1 cellular context compared by ENCODE assay signal in genomic region chr20:5078399-5078958, GRCh38.
TF ChIP-seq lines count a peak whose summit lies in the region.

No MANE protein-coding gene starts in this region.

TF ChIP-seq in HepG2, 621 proteins besides CTCF, POLR2A, EP300 and RAD21 (continued from another document and continues in another):
- TF ChIP-seq THAP7 (CRISPR knock-in tag; IDR thresholded peaks at IDR 0.05) (no peak), ZNF275 (CRISPR knock-in tag; IDR thresholded peaks at IDR 0.05; ENCODE audit: borderline replicate concordance) (no peak), ZSCAN30 (CRISPR knock-in tag; IDR thresholded peaks at IDR 0.05) (no peak), ZMAT5 (CRISPR knock-in tag; IDR thresholded peaks at IDR 0.05; ENCODE audit: borderline replicate concordance, low read depth) (no peak), ZNF468 (CRISPR knock-in tag; IDR thresholded peaks at IDR 0.05) (no peak), HOMEZ (CRISPR knock-in tag; IDR thresholded peaks at IDR 0.05; ENCODE audit: low read depth) (no peak), POLR2AphosphoS2 (IDR thresholded peaks at IDR 0.05; ENCODE audit: low read depth, low read length) (no peak), ZSCAN20 (CRISPR knock-in tag; IDR thresholded peaks at IDR 0.05; ENCODE audit: borderline replicate concordance) (no peak), POLR2G (IDR thresholded peaks at IDR 0.05; ENCODE audit: low read depth, low read length) (no peak), ZNF550 (CRISPR knock-in tag; IDR thresholded peaks at IDR 0.05; ENCODE audit: borderline replicate concordance) (no peak), FOXJ3 (CRISPR knock-in tag; IDR thresholded peaks at IDR 0.05; ENCODE audit: borderline replicate concordance) (no peak), IRF9 (CRISPR knock-in tag; IDR thresholded peaks at IDR 0.05; ENCODE audit: borderline replicate concordance) (0 out of 2 replicates have a peak, but pooled peaks have one; percentile 40), IKZF1 (IDR thresholded peaks at IDR 0.05) (no peak), RFX3 (CRISPR knock-in tag; IDR thresholded peaks at IDR 0.05) (no peak), ZNF282 (IDR thresholded peaks at IDR 0.05; ENCODE audit: partially characterized antibody) (no peak), ZNF10 (CRISPR knock-in tag; IDR thresholded peaks at IDR 0.05; ENCODE audit: borderline replicate concordance, low read depth) (no peak), HNRNPLL (IDR thresholded peaks at IDR 0.05; ENCODE audit: low read depth, low read length, poor library complexity, severe bottlenecking) (no peak), ARHGAP35 (CRISPR knock-in tag; IDR thresholded peaks at IDR 0.05; ENCODE audit: borderline replicate concordance) (no peak), POGK (CRISPR knock-in tag; conservative IDR thresholded peaks at IDR 0.05) (peak; percentile 56; the same call in 1 of the 2 replicates), GTF3A (CRISPR knock-in tag; conservative IDR thresholded peaks at IDR 0.05) (no peak), CBX5 (CRISPR knock-in tag; IDR thresholded peaks at IDR 0.05; ENCODE audit: borderline replicate concordance) (no peak; the same call in 1 of the 2 replicates), ZNF775 (CRISPR knock-in tag; IDR thresholded peaks at IDR 0.05; ENCODE audit: borderline replicate concordance) (no peak), ZNF709 (CRISPR knock-in tag; IDR thresholded peaks at IDR 0.05) (no peak), CBX2 (IDR thresholded peaks at IDR 0.05; ENCODE audit: low read depth, low read length) (no peak), CBX2 (CRISPR knock-in tag; IDR thresholded peaks at IDR 0.05; ENCODE audit: low read depth) (no peak), ZMYM4 (CRISPR knock-in tag; IDR thresholded peaks at IDR 0.05) (peak; percentile 41; the same call in 1 of the 2 replicates), SPEN (CRISPR knock-in tag; IDR thresholded peaks at IDR 0.05; ENCODE audit: low read depth) (0 out of 2 replicates have a peak, but pooled peaks have one; percentile 22), CREB1 (IDR thresholded peaks at IDR 0.05) (no peak), CREB1 (CRISPR knock-in tag; IDR thresholded peaks at IDR 0.05) (no peak), HNRNPL (IDR thresholded peaks at IDR 0.05; ENCODE audit: low read depth, low read length) (no peak), PHB2 (IDR thresholded peaks at IDR 0.05; ENCODE audit: partially characterized antibody) (no peak), CBFB (CRISPR knock-in tag; IDR thresholded peaks at IDR 0.05) (no peak), HOXA3 (CRISPR knock-in tag; IDR thresholded peaks at IDR 0.05) (0 out of 2 replicates have a peak, but pooled peaks have one; percentile 12), BCLAF1 (IDR thresholded peaks at IDR 0.05) (no peak), STAT5B (CRISPR knock-in tag; IDR thresholded peaks at IDR 0.05) (no peak), U2AF2 (IDR thresholded peaks at IDR 0.05; ENCODE audit: low read depth, low read length) (no peak), ELF3 (CRISPR knock-in tag; IDR thresholded peaks at IDR 0.05) (no peak), NCOR1 (IDR thresholded peaks at IDR 0.05; ENCODE audit: borderline replicate concordance, low read length) (no peak), SNAPC2 (CRISPR knock-in tag; IDR thresholded peaks at IDR 0.05) (no peak), ZNF615 (CRISPR knock-in tag; IDR thresholded peaks at IDR 0.05; ENCODE audit: borderline replicate concordance) (no peak), ZFP91 (CRISPR knock-in tag; IDR thresholded peaks at IDR 0.05; ENCODE audit: borderline replicate concordance) (peak; percentile 31; the same call in 1 of the 2 replicates), KDM4B (CRISPR knock-in tag; IDR thresholded peaks at IDR 0.05) (no peak), POLR2AphosphoS5 (IDR thresholded peaks at IDR 0.05; ENCODE audit: low read depth, low read length) (no peak), ZNF883 (CRISPR knock-in tag; IDR thresholded peaks at IDR 0.05; ENCODE audit: not compliant biosample characterization) (no peak), ZUFSP (CRISPR knock-in tag; IDR thresholded peaks at IDR 0.05; ENCODE audit: borderline replicate concordance) (no peak), MEF2D (CRISPR knock-in tag; IDR thresholded peaks at IDR 0.05) (no peak), ISX (CRISPR knock-in tag; conservative IDR thresholded peaks at IDR 0.05) (no peak), NFYC (CRISPR knock-in tag; IDR thresholded peaks at IDR 0.05) (no peak)
